In the genomic region with DNA sequence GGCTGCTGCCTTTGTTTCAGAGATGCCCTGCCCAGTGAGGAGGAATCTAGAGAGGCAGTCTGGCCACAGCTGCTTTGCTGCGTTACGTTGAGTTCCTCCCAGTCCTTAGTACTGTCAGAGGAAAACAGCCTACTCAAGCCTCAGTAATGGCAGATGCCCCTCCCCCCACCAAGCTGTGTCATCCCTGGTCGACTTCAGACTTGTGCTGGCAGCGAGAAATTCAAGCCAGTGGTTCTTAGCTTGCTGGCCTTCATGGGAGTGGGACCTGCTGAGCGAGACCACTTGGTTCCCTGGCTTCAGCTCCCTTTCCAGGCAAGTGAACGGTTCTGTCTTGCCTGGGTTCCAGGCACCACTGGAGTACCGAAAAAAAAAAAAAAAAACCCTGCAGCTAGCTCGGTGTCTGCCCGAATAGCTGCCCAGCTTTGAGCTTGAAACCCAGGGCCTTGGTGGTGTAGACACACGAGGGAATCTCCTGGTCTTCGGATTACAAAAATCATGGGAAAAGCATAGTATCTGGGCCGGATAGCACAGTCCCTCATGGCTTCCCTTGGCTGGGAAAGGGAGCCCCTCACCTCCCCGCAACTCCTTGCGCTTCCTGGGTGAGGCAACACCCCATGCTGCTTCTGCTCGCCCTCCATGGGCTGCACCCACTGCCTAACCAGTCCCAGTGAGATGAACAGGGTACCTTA, we compare ENCODE assay signal across 1 cellular context.
TF ChIP-seq lines count a peak whose summit lies in the region.

No MANE protein-coding gene starts in this region.

TF ChIP-seq in K562, 482 proteins besides CTCF, POLR2A, EP300 and RAD21 (continued from another document):
- TF ChIP-seq, protein P1, sequence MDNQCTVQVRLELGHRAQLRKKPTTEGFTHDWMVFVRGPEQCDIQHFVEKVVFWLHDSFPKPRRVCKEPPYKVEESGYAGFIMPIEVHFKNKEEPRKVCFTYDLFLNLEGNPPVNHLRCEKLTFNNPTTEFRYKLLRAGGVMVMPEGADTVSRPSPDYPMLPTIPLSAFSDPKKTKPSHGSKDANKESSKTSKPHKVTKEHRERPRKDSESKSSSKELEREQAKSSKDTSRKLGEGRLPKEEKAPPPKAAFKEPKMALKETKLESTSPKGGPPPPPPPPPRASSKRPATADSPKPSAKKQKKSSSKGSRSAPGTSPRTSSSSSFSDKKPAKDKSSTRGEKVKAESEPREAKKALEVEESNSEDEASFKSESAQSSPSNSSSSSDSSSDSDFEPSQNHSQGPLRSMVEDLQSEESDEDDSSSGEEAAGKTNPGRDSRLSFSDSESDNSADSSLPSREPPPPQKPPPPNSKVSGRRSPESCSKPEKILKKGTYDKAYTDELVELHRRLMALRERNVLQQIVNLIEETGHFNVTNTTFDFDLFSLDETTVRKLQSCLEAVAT (IDR thresholded peaks at IDR 0.05), result peak in 1 of 2 experiments; percentile 71; a peak in 2 of 4 replicates
- no peak for TF ChIP-seq FOXJ3 (CRISPR knock-in tag; IDR thresholded peaks at IDR 0.05)
- peak; percentile 80 for TF ChIP-seq ZNF316 (IDR thresholded peaks at IDR 0.05)
- TF ChIP-seq BCL6 (CRISPR knock-in tag; IDR thresholded peaks at IDR 0.05), result no peak
- TF ChIP-seq NCOA4 (IDR thresholded peaks at IDR 0.05; ENCODE audit: partially characterized antibody), result no peak
- TF ChIP-seq, protein P2, sequence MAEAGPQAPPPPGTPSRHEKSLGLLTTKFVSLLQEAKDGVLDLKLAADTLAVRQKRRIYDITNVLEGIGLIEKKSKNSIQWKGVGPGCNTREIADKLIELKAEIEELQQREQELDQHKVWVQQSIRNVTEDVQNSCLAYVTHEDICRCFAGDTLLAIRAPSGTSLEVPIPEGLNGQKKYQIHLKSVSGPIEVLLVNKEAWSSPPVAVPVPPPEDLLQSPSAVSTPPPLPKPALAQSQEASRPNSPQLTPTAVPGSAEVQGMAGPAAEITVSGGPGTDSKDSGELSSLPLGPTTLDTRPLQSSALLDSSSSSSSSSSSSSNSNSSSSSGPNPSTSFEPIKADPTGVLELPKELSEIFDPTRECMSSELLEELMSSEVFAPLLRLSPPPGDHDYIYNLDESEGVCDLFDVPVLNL (CRISPR knock-in tag; IDR thresholded peaks at IDR 0.05; ENCODE audit: low read depth), result no peak
- TF ChIP-seq, protein P3, sequence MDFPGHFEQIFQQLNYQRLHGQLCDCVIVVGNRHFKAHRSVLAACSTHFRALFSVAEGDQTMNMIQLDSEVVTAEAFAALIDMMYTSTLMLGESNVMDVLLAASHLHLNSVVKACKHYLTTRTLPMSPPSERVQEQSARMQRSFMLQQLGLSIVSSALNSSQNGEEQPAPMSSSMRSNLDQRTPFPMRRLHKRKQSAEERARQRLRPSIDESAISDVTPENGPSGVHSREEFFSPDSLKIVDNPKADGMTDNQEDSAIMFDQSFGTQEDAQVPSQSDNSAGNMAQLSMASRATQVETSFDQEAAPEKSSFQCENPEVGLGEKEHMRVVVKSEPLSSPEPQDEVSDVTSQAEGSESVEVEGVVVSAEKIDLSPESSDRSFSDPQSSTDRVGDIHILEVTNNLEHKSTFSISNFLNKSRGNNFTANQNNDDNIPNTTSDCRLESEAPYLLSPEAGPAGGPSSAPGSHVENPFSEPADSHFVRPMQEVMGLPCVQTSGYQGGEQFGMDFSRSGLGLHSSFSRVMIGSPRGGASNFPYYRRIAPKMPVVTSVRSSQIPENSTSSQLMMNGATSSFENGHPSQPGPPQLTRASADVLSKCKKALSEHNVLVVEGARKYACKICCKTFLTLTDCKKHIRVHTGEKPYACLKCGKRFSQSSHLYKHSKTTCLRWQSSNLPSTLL (IDR thresholded peaks at IDR 0.05), result no peak
- no peak for TF ChIP-seq ZNF830 (CRISPR knock-in tag; IDR thresholded peaks at IDR 0.05)
- TF ChIP-seq BRD9 (IDR thresholded peaks at IDR 0.05; ENCODE audit: low read depth, partially characterized antibody), result peak; percentile 71
- no peak for TF ChIP-seq KLF10 (CRISPR knock-in tag; IDR thresholded peaks at IDR 0.05)
- TF ChIP-seq ARHGAP35 (IDR thresholded peaks at IDR 0.05; ENCODE audit: partially characterized antibody), result no peak
